17 cellular contexts compared by ENCODE assay signal in the genomic region with DNA sequence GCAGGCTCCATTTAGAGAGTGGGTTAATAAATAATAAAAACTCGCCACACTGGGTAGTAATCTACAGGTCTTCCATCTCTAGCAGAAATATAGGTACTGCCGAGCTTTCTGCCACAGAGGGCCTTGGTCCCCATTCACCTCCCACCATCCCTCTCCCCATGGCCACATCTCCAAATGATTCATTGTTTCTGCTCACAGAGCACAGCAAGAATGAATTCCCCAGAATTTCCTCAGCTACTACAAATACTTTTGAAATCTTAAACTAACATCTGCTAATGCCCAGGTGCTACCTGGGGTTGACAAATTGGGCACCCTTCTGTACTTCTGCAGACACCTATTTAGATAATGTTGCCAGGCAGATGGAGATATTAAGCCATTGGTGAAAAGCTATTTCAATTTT. TPM values are rescaled to one million over a fixed set of nuclear protein-coding genes. Genes with fewer than 3 reads are reported as not detected.
DNase-seq lines count a peak whose midpoint lies in the region; ATAC-seq, FAIRE-seq and TF ChIP-seq lines count a peak whose summit lies in the region.
"Had no signal": no experiment of that assay in that cellular context is flagged by ENCODE, and none has a peak within 500 bp of the region (broad histone marks: within the 10 kb centered on the region; RNA-seq: fewer than 3 reads in every experiment).

No MANE protein-coding gene starts in this region.

- in situ Hi-C loops in GM12878 (cut with MboI), result no loop called here

- TF ChIP-seq CTCF in A549 (IDR thresholded peaks at IDR 0.05), result no peak
- no peak for TF ChIP-seq CTCF in GM12878 (IDR thresholded peaks at IDR 0.05 in 2 of 3, conservative IDR thresholded peaks at IDR 0.05 in 1 of 3; ENCODE audit: control insufficient read depth in 2 of 3, extremely low read depth in 1 of 3, insufficient read depth in 1 of 3, low read depth in 3 of 3, low read length in 3 of 3)
- no peak for TF ChIP-seq CTCF in heart right ventricle (IDR thresholded peaks at IDR 0.05)

- BruUV-seq in GM12878 (replicated peaks; lab: Mats Ljungman, UMichigan), result no TSS peak

- intact Hi-C loops in activated CD4-positive, alpha-beta memory T cell treated with anti-CD3 and anti-CD28 coated beads for 36 hours (cut with micrococcal nuclease), result no loop called here
- intact Hi-C loops in activated T-helper 1 cell treated with anti-CD3 and anti-CD28 coated beads, Interleukin-12 subunit alpha, Interleukin-12 subunit beta, Interleukin-2, Interleukin-4 antibody, amounts not matched to agents 30 ng/mL and 10 ng/mL and 1 ng/mL, durations not matched to agents 14 hours and 24 hours and 36 hours (cut with micrococcal nuclease), result no loop called here
- intact Hi-C loops in GM12878 (cut with micrococcal nuclease; ENCODE audit: unreplicated experiment) (no loop called here), heart right ventricle (cut with DNase I) (no loop called here)

- ATAC-seq in A549 (no peak), GM12878 (peak; percentile 9; the same call in 2 of the 3 replicates), heart right ventricle (no peak), HG03460 (IDR thresholded peaks at IDR 0.05; ENCODE audit: unreplicated experiment) (no peak)

- H3K27me3 ChIP-seq in GM12878 (replicated peaks in 1 of 2; ENCODE audit: control insufficient read depth in 2 of 2, insufficient read depth in 2 of 2, low read length in 1 of 2) (no peaks in the 10 kb centered on the region), heart right ventricle (peaks cover 0 to 4% (median 0%) of the 10 kb centered on the region in 7 donors)
- H3K27me3 ChIP-seq: MG63, Peyer's patch had no signal

- no peaks in the 10 kb centered on the region for H3K9me3 Mint-ChIP-seq in activated CD4-positive, alpha-beta memory T cell treated with anti-CD3 and anti-CD28 coated beads for 36 hours
- H3K9me3 Mint-ChIP-seq in activated CD4-positive, alpha-beta memory T cell treated with anti-CD3 and anti-CD28 coated beads, Interleukin-2, amount 10 ng/mL, durations not matched to agents 7 days and 5 days, result no peaks in the 10 kb centered on the region
- H3K9me3 Mint-ChIP-seq in activated T-helper 1 cell treated with anti-CD3 and anti-CD28 coated beads, Interleukin-12 subunit alpha, Interleukin-12 subunit beta, Interleukin-2, Interleukin-4 antibody, amounts not matched to agents 30 ng/mL and 10 ng/mL and 1 ng/mL, durations not matched to agents 14 hours and 24 hours and 36 hours, result no peaks in the 10 kb centered on the region

- 78% methylated on average over 2 of the region's 2 CpGs for WGBS in A549 (ENCODE audit: missing lambda C conversion rate)
- WGBS in GM12878 (ENCODE audit: insufficient coverage, insufficient replicate concordance, low lambda C conversion rate, missing lambda C conversion rate), result 46% methylated on average over 2 of the region's 2 CpGs
- WGBS in heart right ventricle, 2 donors, result 97 to 98% methylated on average over 2 of the region's 2 CpGs

- CTCF ChIA-PET in activated CD4-positive, alpha-beta memory T cell treated with anti-CD3 and anti-CD28 coated beads for 36 hours (lab: Charles Lee), result interaction anchor here (0.9 to 1.7 kb wide), 2 partner anchors 23 to 52 kb away, joined by 3 to 9 read pairs; no protein-coding TSS in a partner anchor
- CTCF ChIA-PET in activated CD4-positive, alpha-beta memory T cell treated with anti-CD3 and anti-CD28 coated beads, Interleukin-2, amount 10 ng/mL, durations not matched to agents 7 days and 5 days (lab: Charles Lee), result no interaction called here
- CTCF ChIA-PET in A549 (lab: Yijun Ruan, JAX) (no interaction called here), GM12878 (lab: Yijun Ruan, JAX) (interaction anchor here (0.6 to 2.3 kb wide), 9 partner anchors 11 to 743 kb away, joined by 3 to 6 read pairs (median 4); no protein-coding TSS in a partner anchor)

- TF ChIP-seq RAD21 in A549 (conservative IDR thresholded peaks at IDR 0.05 in 1 of 2, IDR thresholded peaks at IDR 0.05 in 1 of 2) (no peak), GM12878 (IDR thresholded peaks at IDR 0.05; ENCODE audit: insufficient read depth, low read depth, low read length) (no peak)

- H3K4me1 ChIP-seq in A549, result no peaks in the 10 kb centered on the region
- no peaks in the 10 kb centered on the region for H3K4me1 ChIP-seq in GM12878 (ENCODE audit: control insufficient read depth, insufficient read depth, low read length)
- no peaks in the 10 kb centered on the region for H3K4me1 ChIP-seq in heart right ventricle
- H3K4me1 ChIP-seq: Peyer's patch had no signal

- no peaks in the 10 kb centered on the region for H3K79me2 ChIP-seq in GM12878 (ENCODE audit: control insufficient read depth, insufficient read depth, low read length)

- no peak overlapping the region for H3K4me3 ChIP-seq in A549
- no peak overlapping the region for H3K4me3 ChIP-seq in GM12878
- H3K4me3 ChIP-seq in heart right ventricle, result no peak overlapping the region
- H3K4me3 ChIP-seq: MG63, Peyer's patch had no signal

- SMC1A ChIA-PET in GM12878 (lab: Charles Lee; ENCODE audit: uncharacterized antibody, unreplicated experiment), result interaction anchor here (0.7 to 4.7 kb wide), 10 partner anchors 9 to 156 kb away, joined by 3 to 50 read pairs (median 6); no protein-coding TSS in a partner anchor

- H3K27ac Mint-ChIP-seq in activated CD4-positive, alpha-beta memory T cell treated with anti-CD3 and anti-CD28 coated beads for 36 hours, result peak overlapping the region; percentile 62
- H3K27ac Mint-ChIP-seq in activated CD4-positive, alpha-beta memory T cell treated with anti-CD3 and anti-CD28 coated beads, Interleukin-2, amount 10 ng/mL, durations not matched to agents 7 days and 5 days, result no peak overlapping the region
- peak overlapping the region; percentile 72 for H3K27ac Mint-ChIP-seq in activated T-helper 1 cell treated with anti-CD3 and anti-CD28 coated beads, Interleukin-12 subunit alpha, Interleukin-12 subunit beta, Interleukin-2, Interleukin-4 antibody, amounts not matched to agents 30 ng/mL and 10 ng/mL and 1 ng/mL, durations not matched to agents 14 hours and 24 hours and 36 hours

- TF ChIP-seq POLR2A in A549 (IDR thresholded peaks at IDR 0.05; ENCODE audit: low read length), result no peak
- no peak for TF ChIP-seq POLR2A in GM12878 (IDR thresholded peaks at IDR 0.05; ENCODE audit: low read depth, low read length)

- no peaks in the 10 kb centered on the region for H3K36me3 ChIP-seq in GM12878 (ENCODE audit: control insufficient read depth in 2 of 2, insufficient read depth in 2 of 2, low read length in 1 of 2)
- no peaks in the 10 kb centered on the region for H3K36me3 ChIP-seq in heart right ventricle
- H3K36me3 ChIP-seq: MG63, Peyer's patch had no signal

- no peaks in the 10 kb centered on the region for H3K36me3 Mint-ChIP-seq in activated CD4-positive, alpha-beta memory T cell treated with anti-CD3 and anti-CD28 coated beads for 36 hours
- no peaks in the 10 kb centered on the region for H3K36me3 Mint-ChIP-seq in activated CD4-positive, alpha-beta memory T cell treated with anti-CD3 and anti-CD28 coated beads, Interleukin-2, amount 10 ng/mL, durations not matched to agents 7 days and 5 days (ENCODE audit: low read depth)
- peaks cover 2% of the 10 kb centered on the region for H3K36me3 Mint-ChIP-seq in activated T-helper 1 cell treated with anti-CD3 and anti-CD28 coated beads, Interleukin-12 subunit alpha, Interleukin-12 subunit beta, Interleukin-2, Interleukin-4 antibody, amounts not matched to agents 30 ng/mL and 10 ng/mL and 1 ng/mL, durations not matched to agents 14 hours and 24 hours and 36 hours (ENCODE audit: low read depth)

- H4K20me1 ChIP-seq in GM12878 (ENCODE audit: control insufficient read depth, insufficient read depth), result no peaks in the 10 kb centered on the region

- peak; percentile 18 for DNase-seq in activated CD4-positive, alpha-beta memory T cell treated with anti-CD3 and anti-CD28 coated beads for 36 hours
- DNase-seq in activated CD4-positive, alpha-beta memory T cell treated with anti-CD3 and anti-CD28 coated beads, Interleukin-2, amount 10 ng/mL, durations not matched to agents 7 days and 5 days, result no peak
- DNase-seq in A549 (ENCODE audit: low read depth in 1 of 2, low spot score in 1 of 2) (no peak), GM12878 (ENCODE audit: low read depth, low spot score) (no peak), heart right ventricle (no peak)
- DNase-seq in activated T-helper 1 cell treated with anti-CD3 and anti-CD28 coated beads, Interleukin-12 subunit alpha, Interleukin-12 subunit beta, Interleukin-2, Interleukin-4 antibody, amounts not matched to agents 30 ng/mL and 10 ng/mL and 1 ng/mL, durations not matched to agents 14 hours and 24 hours and 36 hours (ENCODE audit: low spot score), result no peak
- DNase-seq: Kasumi-1; MG63; NCI-H1092; NCI-H1436 treated with DMSO at 0.1 percent for 48 hours; NCI-H2081; NCI-H748 treated with DMSO at 0.1 percent for 48 hours; NK-92 treated with Interleukin-12 subunit alpha and Interleukin-12 subunit beta, amount 100 ng/mL, for 24 hours; Peyer's patch had no signal

- H3K4me3 Mint-ChIP-seq in activated CD4-positive, alpha-beta memory T cell treated with anti-CD3 and anti-CD28 coated beads for 36 hours, result no peak overlapping the region
- no peak overlapping the region for H3K4me3 Mint-ChIP-seq in activated CD4-positive, alpha-beta memory T cell treated with anti-CD3 and anti-CD28 coated beads, Interleukin-2, amount 10 ng/mL, durations not matched to agents 7 days and 5 days
- H3K4me3 Mint-ChIP-seq in activated T-helper 1 cell treated with anti-CD3 and anti-CD28 coated beads, Interleukin-12 subunit alpha, Interleukin-12 subunit beta, Interleukin-2, Interleukin-4 antibody, amounts not matched to agents 30 ng/mL and 10 ng/mL and 1 ng/mL, durations not matched to agents 14 hours and 24 hours and 36 hours, result no peak overlapping the region

- POLR2A ChIA-PET in activated CD4-positive, alpha-beta memory T cell treated with anti-CD3 and anti-CD28 coated beads for 36 hours (lab: Charles Lee), result no interaction called here
- POLR2A ChIA-PET in activated CD4-positive, alpha-beta memory T cell treated with anti-CD3 and anti-CD28 coated beads, Interleukin-2, amount 10 ng/mL, durations not matched to agents 7 days and 5 days (lab: Charles Lee), result no interaction called here
- POLR2A ChIA-PET in A549 (lab: Yijun Ruan, JAX), result no interaction called here
- POLR2A ChIA-PET in GM12878 (lab: Charles Lee), result interaction anchor here (0.8 to 1.4 kb wide), 3 partner anchors 23 to 47 kb away, joined by 3 to 6 read pairs (median 4); no protein-coding TSS in a partner anchor

- H3K27ac ChIP-seq in A549 (no peak overlapping the region), GM12878 (ENCODE audit: control insufficient read depth, insufficient read depth) (no peak overlapping the region), heart right ventricle (no peak overlapping the region)
- H3K27ac ChIP-seq: C4-2B, Peyer's patch had no signal

- no peaks in the 10 kb centered on the region for H3K27me3 Mint-ChIP-seq in activated CD4-positive, alpha-beta memory T cell treated with anti-CD3 and anti-CD28 coated beads for 36 hours
- no peaks in the 10 kb centered on the region for H3K27me3 Mint-ChIP-seq in activated CD4-positive, alpha-beta memory T cell treated with anti-CD3 and anti-CD28 coated beads, Interleukin-2, amount 10 ng/mL, durations not matched to agents 7 days and 5 days
- H3K27me3 Mint-ChIP-seq in activated T-helper 1 cell treated with anti-CD3 and anti-CD28 coated beads, Interleukin-12 subunit alpha, Interleukin-12 subunit beta, Interleukin-2, Interleukin-4 antibody, amounts not matched to agents 30 ng/mL and 10 ng/mL and 1 ng/mL, durations not matched to agents 14 hours and 24 hours and 36 hours (ENCODE audit: insufficient read depth), result no peaks in the 10 kb centered on the region

- H3K4me1 Mint-ChIP-seq in activated CD4-positive, alpha-beta memory T cell treated with anti-CD3 and anti-CD28 coated beads for 36 hours (ENCODE audit: low read depth), result peaks cover 17% of the 10 kb centered on the region
- H3K4me1 Mint-ChIP-seq in activated CD4-positive, alpha-beta memory T cell treated with anti-CD3 and anti-CD28 coated beads, Interleukin-2, amount 10 ng/mL, durations not matched to agents 7 days and 5 days, result no peaks in the 10 kb centered on the region
- H3K4me1 Mint-ChIP-seq in activated T-helper 1 cell treated with anti-CD3 and anti-CD28 coated beads, Interleukin-12 subunit alpha, Interleukin-12 subunit beta, Interleukin-2, Interleukin-4 antibody, amounts not matched to agents 30 ng/mL and 10 ng/mL and 1 ng/mL, durations not matched to agents 14 hours and 24 hours and 36 hours (ENCODE audit: low read depth), result peaks cover 33% of the 10 kb centered on the region

- no peak overlapping the region for H3K9ac ChIP-seq in GM12878 (ENCODE audit: control insufficient read depth, insufficient read depth, low read length)

- no peak overlapping the region for H2AFZ ChIP-seq in GM12878 (ENCODE audit: control insufficient read depth, low read depth, low read length)

- FAIRE-seq in A549 (lab: Jason Lieb, UNC) (peak; percentile 56), GM12878 (lab: Jason Lieb, UNC) (no peak)
- FAIRE-seq: D721Med had no signal

- H3K9me3 ChIP-seq in A549 (no peaks in the 10 kb centered on the region), GM12878 (replicated peaks; ENCODE audit: control insufficient read depth, insufficient read depth, low read length) (no peaks in the 10 kb centered on the region), heart right ventricle (no peaks in the 10 kb centered on the region)
- H3K9me3 ChIP-seq: MG63, Peyer's patch had no signal

- RAD21 ChIA-PET in GM12878 (lab: Charles Lee; ENCODE audit: unreplicated experiment), result interaction anchor here (0.8 to 5.1 kb wide), 7 partner anchors 9 to 157 kb away, joined by 3 to 51 read pairs (median 5); no protein-coding TSS in a partner anchor

- H3K4me2 ChIP-seq in A549 (no peak overlapping the region), GM12878 (ENCODE audit: control insufficient read depth, insufficient read depth) (no peak overlapping the region)

- TF ChIP-seq EP300 in A549 (IDR thresholded peaks at IDR 0.05), result no peak
- no peak for TF ChIP-seq EP300 in GM12878 (IDR thresholded peaks at IDR 0.05; ENCODE audit: borderline replicate concordance in 1 of 2, control insufficient read depth in 1 of 2, low read depth in 2 of 2, low read length in 2 of 2)

RNA-seq across cellular contexts. Expression of gene PHEX, which starts 5.1 kb away (rescaled TPM):
- 1 to 10 TPM; 2.1 to 3.2 TPM for total RNA-seq in activated CD4-positive, alpha-beta memory T cell treated with anti-CD3 and anti-CD28 coated beads for 36 hours
- total RNA-seq in activated CD4-positive, alpha-beta memory T cell treated with anti-CD3 and anti-CD28 coated beads, Interleukin-2, amount 10 ng/mL, durations not matched to agents 7 days and 5 days, result under 1 TPM; 0.10 to 0.23 TPM
- polyA plus RNA-seq in A549 (2011; rRNA removed), result 0.81 and 0.98 TPM in 2 replicates
- 0.06 and 0.08 TPM in 2 replicates for polyA plus RNA-seq in A549 (2012; cell fraction: cytosol; rRNA removed)
- 0.08 and 0.13 TPM in 2 replicates for polyA plus RNA-seq in A549 (2012; cell fraction: nucleus; rRNA removed)
- 0.28 to 0.33 TPM (median 0.31 TPM) in 3 replicates for polyA plus RNA-seq in A549 (2017; fragmentation: RNase III; extraction: RNeasy Plus Mini Kit Qiagen cat#74134 plus additional on column Dnase treatment)
- 0.39 and 0.54 TPM in 2 replicates for polyA minus RNA-seq in A549 (2011; rRNA and poly(A)+ RNA removed)
- total RNA-seq in activated T-helper 1 cell treated with anti-CD3 and anti-CD28 coated beads, Interleukin-12 subunit alpha, Interleukin-12 subunit beta, Interleukin-2, Interleukin-4 antibody, amounts not matched to agents 30 ng/mL and 10 ng/mL and 1 ng/mL, durations not matched to agents 14 hours and 24 hours and 36 hours, result 12.8 and 14.3 TPM in 2 replicates
- total RNA-seq in GM12878 (2013; cell fraction: nucleolus; rRNA removed), result 20.4 and 28.3 TPM in 2 replicates
- total RNA-seq in GM12878 (2014; rRNA removed), result 1.0 and 1.1 TPM in 2 replicates
- 0.85 and 0.88 TPM in 2 replicates for total RNA-seq in GM12878 (2014; rRNA removed; fragmentation: Illumina TruSeq; extraction: Trizol)
- 0.56 TPM in 2 replicates for total RNA-seq in GM12878 (2021)
- 0.04 TPM for polyA plus RNA-seq in GM12878 (2011; ENCODE audit: low read depth)
- 97.2 and 103 TPM in 2 replicates for polyA plus RNA-seq in GM12878 (2011; rRNA removed)
- polyA plus RNA-seq in GM12878 (2011; cell fraction: cytosol; rRNA removed), result 66.0 and 82.4 TPM in 2 replicates
- polyA plus RNA-seq in GM12878 (2011; cell fraction: nucleus; rRNA removed), result 94.9 and 105 TPM in 2 replicates
- polyA plus RNA-seq in GM12878 (2012), result 0.03 and 0.06 TPM in 2 replicates
- polyA plus RNA-seq in GM12878 (2014; fragmentation: Illumina TruSeq; extraction: Trizol), result 0.46 and 0.73 TPM in 2 replicates
- polyA plus RNA-seq in GM12878 (2014; fragmentation: Nextera tagmentation; extraction: Ambion mirVana), result under 1 TPM; 0.33 to 0.53 TPM
- 0.24 and 0.63 TPM in 2 replicates for polyA plus RNA-seq in GM12878 (2014; rRNA removed)
- under 1 TPM; 0.12 to 0.14 TPM for polyA plus RNA-seq in GM12878 (2016; fragmentation: Nextera tagmentation; extraction: Ambion mirVana)
- 292 and 342 TPM in 2 replicates for polyA minus RNA-seq in GM12878 (2011; rRNA and poly(A)+ RNA removed)
- 41.1 and 57.5 TPM in 2 replicates for polyA minus RNA-seq in GM12878 (2011; cell fraction: cytosol; rRNA and poly(A)+ RNA removed)
- polyA minus RNA-seq in GM12878 (2011; cell fraction: nucleus; rRNA and poly(A)+ RNA removed), result 259 and 287 TPM in 2 replicates
- under 1 TPM in 8 of 10 donors, not detected in 2; 0.07 to 0.36 (median 0.21) TPM for total RNA-seq in heart right ventricle
- polyA plus RNA-seq in heart right ventricle, result under 1 TPM in 1 of 2 donors, not detected in 1; 0.01 TPM

Comparison
In these comparisons a context has a peak if more than half of its experiments do, and no peak if none do; other contexts are left out.
1. CTCF ChIA-PET loops: an anchor here in activated CD4-positive, alpha-beta memory T cell treated with anti-CD3 and anti-CD28 coated beads for 36 hours (0.9 to 1.7 kb wide) and GM12878 (0.6 to 2.3 kb wide); none called in activated CD4-positive, alpha-beta memory T cell treated with anti-CD3 and anti-CD28 coated beads, Interleukin-2, amount 10 ng/mL, durations not matched to agents 7 days and 5 days and A549.